In genomic region chr11:35143509-35144102, GRCh38 we compare ENCODE assay signal across 11 cellular contexts. TPM values are rescaled to one million over a fixed set of nuclear protein-coding genes. Genes with fewer than 3 reads are reported as not detected.
DNase-seq lines count a peak whose midpoint lies in the region; ATAC-seq and TF ChIP-seq lines count a peak whose summit lies in the region.
"Had no signal": no experiment of that assay in that cellular context is flagged by ENCODE, and none has a peak within 500 bp of the region (broad histone marks: within the 10 kb centered on the region; RNA-seq: fewer than 3 reads in every experiment).

No MANE protein-coding gene starts in this region.

- H3K4me3 ChIP-seq in epithelial cell of proximal tubule (ENCODE audit: low read depth, low read length) (peak overlapping the region; percentile 88), right atrium auricular region (no peak overlapping the region)
- H3K4me3 ChIP-seq: psoas muscle had no signal

- H3K36me3 ChIP-seq in right atrium auricular region, result no peaks in the 10 kb centered on the region

- peak; percentile 14 for ATAC-seq in stimulated activated naive CD8-positive, alpha-beta T cell treated with anti-CD3 and anti-CD28 coated beads, Interleukin-15, amount 100 ng/mL, for 72 hours
- ATAC-seq in HG03159 (IDR thresholded peaks at IDR 0.05; ENCODE audit: unreplicated experiment), result no peak
- ATAC-seq: psoas muscle had no signal

- H3K9me3 ChIP-seq in right atrium auricular region, result no peaks in the 10 kb centered on the region
- H3K9me3 ChIP-seq: psoas muscle had no signal

- H3K4me3 Mint-ChIP-seq in stimulated activated naive CD8-positive, alpha-beta T cell treated with anti-CD3 and anti-CD28 coated beads, Interleukin-15, amount 100 ng/mL, for 72 hours, result peak overlapping the region; percentile 59 to 84

- H3K4me1 ChIP-seq in right atrium auricular region, result peaks cover 0 to 28% of the 10 kb centered on the region in 2 donors

- peak; percentile 23 for DNase-seq in DMS 273 (lab: John Stamatoyannopoulos, UW; ENCODE audit: unreplicated experiment)
- DNase-seq in DMS 273 treated with DMSO at 0.1 percent for 48 hours (lab: John Stamatoyannopoulos, UW), result no peak
- no peak for DNase-seq in RWPE1 (ENCODE audit: low spot score)
- no peak for DNase-seq in epithelial cell of proximal tubule (ENCODE audit: low read depth)
- DNase-seq in stimulated activated naive CD8-positive, alpha-beta T cell treated with anti-CD3 and anti-CD28 coated beads, Interleukin-15, amount 100 ng/mL, for 72 hours, result no peak
- DNase-seq in right atrium auricular region (ENCODE audit: low spot score), result no peak
- no peak for DNase-seq in NCI-H2107 (lab: John Stamatoyannopoulos, UW)
- DNase-seq: psoas muscle, SHP77 treated with DMSO at 0.1 percent for 48 hours had no signal

- peak overlapping the region; percentile 92 to 99 for H3K27ac Mint-ChIP-seq in stimulated activated naive CD8-positive, alpha-beta T cell treated with anti-CD3 and anti-CD28 coated beads, Interleukin-15, amount 100 ng/mL, for 72 hours

- H3K4me1 Mint-ChIP-seq in stimulated activated naive CD8-positive, alpha-beta T cell treated with anti-CD3 and anti-CD28 coated beads, Interleukin-15, amount 100 ng/mL, for 72 hours, result peaks cover 65% of the 10 kb centered on the region

- CTCF ChIA-PET in RWPE1 (lab: Yijun Ruan, JAX), result interaction anchor here (0.6 to 0.9 kb wide), 3 partner anchors 43 to 220 kb away, joined by 3 to 4 read pairs (median 3); no protein-coding TSS in a partner anchor

- H3K27ac ChIP-seq in RWPE1 (peak overlapping the region; percentile 99), right atrium auricular region (no peak overlapping the region)
- H3K27ac ChIP-seq: 22Rv1, psoas muscle had no signal

- no peaks in the 10 kb centered on the region for H3K27me3 ChIP-seq in right atrium auricular region

- peaks cover 0 to 6% of the 10 kb centered on the region in 2 donors for H3K9me3 Mint-ChIP-seq in stimulated activated naive CD8-positive, alpha-beta T cell treated with anti-CD3 and anti-CD28 coated beads, Interleukin-15, amount 100 ng/mL, for 72 hours

- H3K27me3 Mint-ChIP-seq in stimulated activated naive CD8-positive, alpha-beta T cell treated with anti-CD3 and anti-CD28 coated beads, Interleukin-15, amount 100 ng/mL, for 72 hours, result no peaks in the 10 kb centered on the region

- POLR2A ChIA-PET in RWPE1 (lab: Yijun Ruan, JAX; ENCODE audit: low non-redundant PET), result no interaction called here

- no peak for TF ChIP-seq CTCF in RWPE1 (conservative IDR thresholded peaks at IDR 0.05; ENCODE audit: low read depth)
- no peak for TF ChIP-seq CTCF in epithelial cell of proximal tubule (conservative IDR thresholded peaks at IDR 0.05; ENCODE audit: low read depth, low read length)
- no peak for TF ChIP-seq CTCF in right atrium auricular region (IDR thresholded peaks at IDR 0.05)

RNA-seq across cellular contexts. Expression of gene CD44, which starts 4.6 kb away (rescaled TPM):
- total RNA-seq in epithelial cell of proximal tubule (244 and 296 TPM in 2 replicates), right atrium auricular region (10 to 100 TPM; 26.8 to 37.3 TPM)
